Comparison of ENCODE assay signal across 13 cellular contexts in the genomic region with DNA sequence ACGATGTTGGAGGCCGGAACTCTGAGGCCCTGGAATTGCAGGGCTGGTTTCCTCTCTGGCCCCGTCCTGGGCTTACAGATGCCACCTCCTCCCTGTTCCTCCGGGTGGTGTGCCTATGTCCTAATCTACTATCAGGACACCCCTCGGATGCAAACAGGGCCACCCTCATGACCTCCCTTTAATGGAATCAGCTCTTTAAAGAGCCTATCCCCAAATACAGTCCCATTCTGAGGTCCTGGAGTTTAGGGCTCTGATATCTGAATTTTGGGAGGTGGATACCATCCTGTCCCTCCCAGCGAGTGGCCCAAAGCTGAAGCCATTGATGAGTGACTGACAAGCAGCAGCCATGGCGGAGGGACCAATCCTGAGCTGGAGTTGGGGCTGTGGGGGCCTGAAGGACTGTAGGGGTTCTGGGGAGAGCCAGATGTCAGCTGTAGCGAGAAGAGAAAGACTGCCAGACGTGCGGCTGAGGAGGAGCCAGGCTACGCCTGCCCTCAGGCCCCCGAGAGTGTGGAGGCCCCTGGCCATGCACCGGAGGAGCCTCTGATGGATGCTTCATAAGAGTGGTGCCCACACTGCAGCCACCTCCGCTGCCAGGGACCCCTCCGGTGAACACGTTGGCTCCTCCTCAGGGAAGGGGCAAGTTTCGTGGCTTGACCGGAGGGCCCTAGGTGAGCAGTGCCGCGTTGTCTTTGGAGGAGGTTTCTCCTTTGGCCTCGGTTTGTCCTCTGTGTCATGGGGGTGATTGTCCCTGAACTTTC.
DNase-seq lines count a peak whose midpoint lies in the region; ATAC-seq and TF ChIP-seq lines count a peak whose summit lies in the region.
"Had no signal": no experiment of that assay in that cellular context is flagged by ENCODE, and none has a peak within 500 bp of the region (broad histone marks: within the 10 kb centered on the region; RNA-seq: fewer than 3 reads in every experiment).

No MANE protein-coding gene starts in this region.

- peaks cover 0 to 36% of the 10 kb centered on the region in 2 donors for H3K9me3 ChIP-seq in left lung

- H3K4me3 ChIP-seq in left lung = no peak overlapping the region
- H3K4me3 ChIP-seq: BLaER1 had no signal

- H3K36me3 ChIP-seq in left lung = no peaks in the 10 kb centered on the region
- H3K36me3 ChIP-seq: BLaER1 had no signal

- H3K27ac ChIP-seq in left lung = no peak overlapping the region

- ATAC-seq in left lung = no peak
- no peak for ATAC-seq in sciatic nerve
- no peak for ATAC-seq in GM19324 (IDR thresholded peaks at IDR 0.05; ENCODE audit: low FRiP score, unreplicated experiment)
- ATAC-seq: HCT116 had no signal

- TF ChIP-seq CTCF in left lung (IDR thresholded peaks at IDR 0.05) = no peak

- DNase-seq in 8988T (peak; percentile 8), D341Med (ENCODE audit: low spot score) (peak; percentile 15), left lung (peak; percentile 30 to 72), sciatic nerve (ENCODE audit: low spot score) (peak; percentile 38), DMS153 (lab: John Stamatoyannopoulos, UW) (no peak), T-helper 2 cell (no peak)
- DNase-seq: IMR-90, NCI-H187 treated with DMSO at 0.1 percent for 48 hours, NCI-H82, SHP77 had no signal

- intact Hi-C loops in left lung (cut with DNase I) (no loop called here), sciatic nerve (cut with DNase I) (no loop called here)

- H3K27me3 ChIP-seq in left lung = peaks cover 0 to 8% of the 10 kb centered on the region in 2 donors
- H3K27me3 ChIP-seq: BLaER1 had no signal

- H3K4me1 ChIP-seq in left lung = no peaks in the 10 kb centered on the region

Comparison
In these comparisons a context has a peak if more than half of its experiments do, and no peak if none do; other contexts are left out.
1. DNase-seq: peak in 8988T (single experiment), D341Med (single experiment), left lung (2 of 2) and sciatic nerve (single experiment); none in DMS153 (single experiment) and T-helper 2 cell (0 of 5).